1 cellular context compared by ENCODE assay signal in the genomic region with DNA sequence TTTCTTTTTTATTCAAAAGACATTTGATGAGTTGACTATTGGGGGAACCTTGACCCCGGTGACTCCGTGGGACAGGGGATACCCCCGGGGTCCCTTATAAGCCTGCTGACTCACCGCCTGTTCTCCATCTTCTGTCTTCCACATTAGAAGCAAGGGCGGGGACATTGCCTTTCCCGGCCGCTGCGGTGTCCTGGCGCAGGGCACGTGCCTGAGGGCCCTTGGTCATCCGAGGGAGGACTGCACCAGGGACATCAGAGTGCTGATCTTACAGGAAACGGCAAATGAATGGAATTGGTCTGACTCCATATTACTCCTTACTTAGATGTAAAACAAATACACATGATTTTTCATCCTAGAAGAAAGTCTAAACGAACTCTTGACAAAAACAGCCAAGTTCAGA.
TF ChIP-seq lines count a peak whose summit lies in the region.

No MANE protein-coding gene starts in this region.

TF ChIP-seq in K562, 482 proteins besides CTCF, POLR2A, EP300 and RAD21 (continued from another document):
- TF ChIP-seq XRCC4 (IDR thresholded peaks at IDR 0.05; ENCODE audit: extremely low read depth, insufficient read depth, insufficient read length) (no peak), SREBF1 (IDR thresholded peaks at IDR 0.05; ENCODE audit: borderline replicate concordance, low read depth, low read length) (no peak), CREB5 (CRISPR knock-in tag; IDR thresholded peaks at IDR 0.05) (no peak), SPI1 (IDR thresholded peaks at IDR 0.05; ENCODE audit: borderline replicate concordance, low read depth, low read length) (no peak), KHSRP (IDR thresholded peaks at IDR 0.05) (no peak), ZNF512 (tag; IDR thresholded peaks at IDR 0.05) (no peak)
- TF ChIP-seq, protein P1, sequence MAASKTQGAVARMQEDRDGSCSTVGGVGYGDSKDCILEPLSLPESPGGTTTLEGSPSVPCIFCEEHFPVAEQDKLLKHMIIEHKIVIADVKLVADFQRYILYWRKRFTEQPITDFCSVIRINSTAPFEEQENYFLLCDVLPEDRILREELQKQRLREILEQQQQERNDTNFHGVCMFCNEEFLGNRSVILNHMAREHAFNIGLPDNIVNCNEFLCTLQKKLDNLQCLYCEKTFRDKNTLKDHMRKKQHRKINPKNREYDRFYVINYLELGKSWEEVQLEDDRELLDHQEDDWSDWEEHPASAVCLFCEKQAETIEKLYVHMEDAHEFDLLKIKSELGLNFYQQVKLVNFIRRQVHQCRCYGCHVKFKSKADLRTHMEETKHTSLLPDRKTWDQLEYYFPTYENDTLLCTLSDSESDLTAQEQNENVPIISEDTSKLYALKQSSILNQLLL (CRISPR knock-in tag; IDR thresholded peaks at IDR 0.05; ENCODE audit: borderline replicate concordance) = no peak
- TF ChIP-seq, protein P2, sequence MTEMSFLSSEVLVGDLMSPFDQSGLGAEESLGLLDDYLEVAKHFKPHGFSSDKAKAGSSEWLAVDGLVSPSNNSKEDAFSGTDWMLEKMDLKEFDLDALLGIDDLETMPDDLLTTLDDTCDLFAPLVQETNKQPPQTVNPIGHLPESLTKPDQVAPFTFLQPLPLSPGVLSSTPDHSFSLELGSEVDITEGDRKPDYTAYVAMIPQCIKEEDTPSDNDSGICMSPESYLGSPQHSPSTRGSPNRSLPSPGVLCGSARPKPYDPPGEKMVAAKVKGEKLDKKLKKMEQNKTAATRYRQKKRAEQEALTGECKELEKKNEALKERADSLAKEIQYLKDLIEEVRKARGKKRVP (CRISPR knock-in tag; IDR thresholded peaks at IDR 0.05) = no peak
- TF ChIP-seq, protein P3, sequence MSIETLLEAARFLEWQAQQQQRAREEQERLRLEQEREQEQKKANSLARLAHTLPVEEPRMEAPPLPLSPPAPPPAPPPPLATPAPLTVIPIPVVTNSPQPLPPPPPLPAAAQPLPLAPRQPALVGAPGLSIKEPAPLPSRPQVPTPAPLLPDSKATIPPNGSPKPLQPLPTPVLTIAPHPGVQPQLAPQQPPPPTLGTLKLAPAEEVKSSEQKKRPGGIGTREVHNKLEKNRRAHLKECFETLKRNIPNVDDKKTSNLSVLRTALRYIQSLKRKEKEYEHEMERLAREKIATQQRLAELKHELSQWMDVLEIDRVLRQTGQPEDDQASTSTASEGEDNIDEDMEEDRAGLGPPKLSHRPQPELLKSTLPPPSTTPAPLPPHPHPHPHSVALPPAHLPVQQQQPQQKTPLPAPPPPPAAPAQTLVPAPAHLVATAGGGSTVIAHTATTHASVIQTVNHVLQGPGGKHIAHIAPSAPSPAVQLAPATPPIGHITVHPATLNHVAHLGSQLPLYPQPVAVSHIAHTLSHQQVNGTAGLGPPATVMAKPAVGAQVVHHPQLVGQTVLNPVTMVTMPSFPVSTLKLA (conservative IDR thresholded peaks at IDR 0.05) = 0 out of 4 replicates have a peak, but pooled peaks of 1 of the 2 experiments have one; percentile 19
- TF ChIP-seq, protein P4, sequence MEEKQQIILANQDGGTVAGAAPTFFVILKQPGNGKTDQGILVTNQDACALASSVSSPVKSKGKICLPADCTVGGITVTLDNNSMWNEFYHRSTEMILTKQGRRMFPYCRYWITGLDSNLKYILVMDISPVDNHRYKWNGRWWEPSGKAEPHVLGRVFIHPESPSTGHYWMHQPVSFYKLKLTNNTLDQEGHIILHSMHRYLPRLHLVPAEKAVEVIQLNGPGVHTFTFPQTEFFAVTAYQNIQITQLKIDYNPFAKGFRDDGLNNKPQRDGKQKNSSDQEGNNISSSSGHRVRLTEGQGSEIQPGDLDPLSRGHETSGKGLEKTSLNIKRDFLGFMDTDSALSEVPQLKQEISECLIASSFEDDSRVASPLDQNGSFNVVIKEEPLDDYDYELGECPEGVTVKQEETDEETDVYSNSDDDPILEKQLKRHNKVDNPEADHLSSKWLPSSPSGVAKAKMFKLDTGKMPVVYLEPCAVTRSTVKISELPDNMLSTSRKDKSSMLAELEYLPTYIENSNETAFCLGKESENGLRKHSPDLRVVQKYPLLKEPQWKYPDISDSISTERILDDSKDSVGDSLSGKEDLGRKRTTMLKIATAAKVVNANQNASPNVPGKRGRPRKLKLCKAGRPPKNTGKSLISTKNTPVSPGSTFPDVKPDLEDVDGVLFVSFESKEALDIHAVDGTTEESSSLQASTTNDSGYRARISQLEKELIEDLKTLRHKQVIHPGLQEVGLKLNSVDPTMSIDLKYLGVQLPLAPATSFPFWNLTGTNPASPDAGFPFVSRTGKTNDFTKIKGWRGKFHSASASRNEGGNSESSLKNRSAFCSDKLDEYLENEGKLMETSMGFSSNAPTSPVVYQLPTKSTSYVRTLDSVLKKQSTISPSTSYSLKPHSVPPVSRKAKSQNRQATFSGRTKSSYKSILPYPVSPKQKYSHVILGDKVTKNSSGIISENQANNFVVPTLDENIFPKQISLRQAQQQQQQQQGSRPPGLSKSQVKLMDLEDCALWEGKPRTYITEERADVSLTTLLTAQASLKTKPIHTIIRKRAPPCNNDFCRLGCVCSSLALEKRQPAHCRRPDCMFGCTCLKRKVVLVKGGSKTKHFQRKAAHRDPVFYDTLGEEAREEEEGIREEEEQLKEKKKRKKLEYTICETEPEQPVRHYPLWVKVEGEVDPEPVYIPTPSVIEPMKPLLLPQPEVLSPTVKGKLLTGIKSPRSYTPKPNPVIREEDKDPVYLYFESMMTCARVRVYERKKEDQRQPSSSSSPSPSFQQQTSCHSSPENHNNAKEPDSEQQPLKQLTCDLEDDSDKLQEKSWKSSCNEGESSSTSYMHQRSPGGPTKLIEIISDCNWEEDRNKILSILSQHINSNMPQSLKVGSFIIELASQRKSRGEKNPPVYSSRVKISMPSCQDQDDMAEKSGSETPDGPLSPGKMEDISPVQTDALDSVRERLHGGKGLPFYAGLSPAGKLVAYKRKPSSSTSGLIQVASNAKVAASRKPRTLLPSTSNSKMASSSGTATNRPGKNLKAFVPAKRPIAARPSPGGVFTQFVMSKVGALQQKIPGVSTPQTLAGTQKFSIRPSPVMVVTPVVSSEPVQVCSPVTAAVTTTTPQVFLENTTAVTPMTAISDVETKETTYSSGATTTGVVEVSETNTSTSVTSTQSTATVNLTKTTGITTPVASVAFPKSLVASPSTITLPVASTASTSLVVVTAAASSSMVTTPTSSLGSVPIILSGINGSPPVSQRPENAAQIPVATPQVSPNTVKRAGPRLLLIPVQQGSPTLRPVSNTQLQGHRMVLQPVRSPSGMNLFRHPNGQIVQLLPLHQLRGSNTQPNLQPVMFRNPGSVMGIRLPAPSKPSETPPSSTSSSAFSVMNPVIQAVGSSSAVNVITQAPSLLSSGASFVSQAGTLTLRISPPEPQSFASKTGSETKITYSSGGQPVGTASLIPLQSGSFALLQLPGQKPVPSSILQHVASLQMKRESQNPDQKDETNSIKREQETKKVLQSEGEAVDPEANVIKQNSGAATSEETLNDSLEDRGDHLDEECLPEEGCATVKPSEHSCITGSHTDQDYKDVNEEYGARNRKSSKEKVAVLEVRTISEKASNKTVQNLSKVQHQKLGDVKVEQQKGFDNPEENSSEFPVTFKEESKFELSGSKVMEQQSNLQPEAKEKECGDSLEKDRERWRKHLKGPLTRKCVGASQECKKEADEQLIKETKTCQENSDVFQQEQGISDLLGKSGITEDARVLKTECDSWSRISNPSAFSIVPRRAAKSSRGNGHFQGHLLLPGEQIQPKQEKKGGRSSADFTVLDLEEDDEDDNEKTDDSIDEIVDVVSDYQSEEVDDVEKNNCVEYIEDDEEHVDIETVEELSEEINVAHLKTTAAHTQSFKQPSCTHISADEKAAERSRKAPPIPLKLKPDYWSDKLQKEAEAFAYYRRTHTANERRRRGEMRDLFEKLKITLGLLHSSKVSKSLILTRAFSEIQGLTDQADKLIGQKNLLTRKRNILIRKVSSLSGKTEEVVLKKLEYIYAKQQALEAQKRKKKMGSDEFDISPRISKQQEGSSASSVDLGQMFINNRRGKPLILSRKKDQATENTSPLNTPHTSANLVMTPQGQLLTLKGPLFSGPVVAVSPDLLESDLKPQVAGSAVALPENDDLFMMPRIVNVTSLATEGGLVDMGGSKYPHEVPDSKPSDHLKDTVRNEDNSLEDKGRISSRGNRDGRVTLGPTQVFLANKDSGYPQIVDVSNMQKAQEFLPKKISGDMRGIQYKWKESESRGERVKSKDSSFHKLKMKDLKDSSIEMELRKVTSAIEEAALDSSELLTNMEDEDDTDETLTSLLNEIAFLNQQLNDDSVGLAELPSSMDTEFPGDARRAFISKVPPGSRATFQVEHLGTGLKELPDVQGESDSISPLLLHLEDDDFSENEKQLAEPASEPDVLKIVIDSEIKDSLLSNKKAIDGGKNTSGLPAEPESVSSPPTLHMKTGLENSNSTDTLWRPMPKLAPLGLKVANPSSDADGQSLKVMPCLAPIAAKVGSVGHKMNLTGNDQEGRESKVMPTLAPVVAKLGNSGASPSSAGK (IDR thresholded peaks at IDR 0.05) = peak; percentile 46
